In genomic region chr7:95395755-95396135, GRCh38 we compare ENCODE assay signal across 1 cellular context.
TF ChIP-seq lines count a peak whose summit lies in the region.

No MANE protein-coding gene starts in this region.

TF ChIP-seq in HCT116, 20 proteins besides CTCF, POLR2A, EP300 and RAD21 (continued from another document):
- TF ChIP-seq REST (IDR thresholded peaks at IDR 0.05; ENCODE audit: low read depth) (no peak), ZFX (IDR thresholded peaks at IDR 0.05) (no peak), SP1 (IDR thresholded peaks at IDR 0.05; ENCODE audit: low read depth) (no peak), JUND (IDR thresholded peaks at IDR 0.05) (no peak), CBX3 (IDR thresholded peaks at IDR 0.05; ENCODE audit: low read depth) (no peak), POLR2AphosphoS5 (IDR thresholded peaks at IDR 0.05; ENCODE audit: low read depth, low read length) (no peak), ZNF274 (IDR thresholded peaks at IDR 0.05; ENCODE audit: low read depth, low read length) (no peak), EZH2 (IDR thresholded peaks at IDR 0.05) (no peak)
